Comparison of ENCODE assay signal across 26 cellular contexts in the genomic region with DNA sequence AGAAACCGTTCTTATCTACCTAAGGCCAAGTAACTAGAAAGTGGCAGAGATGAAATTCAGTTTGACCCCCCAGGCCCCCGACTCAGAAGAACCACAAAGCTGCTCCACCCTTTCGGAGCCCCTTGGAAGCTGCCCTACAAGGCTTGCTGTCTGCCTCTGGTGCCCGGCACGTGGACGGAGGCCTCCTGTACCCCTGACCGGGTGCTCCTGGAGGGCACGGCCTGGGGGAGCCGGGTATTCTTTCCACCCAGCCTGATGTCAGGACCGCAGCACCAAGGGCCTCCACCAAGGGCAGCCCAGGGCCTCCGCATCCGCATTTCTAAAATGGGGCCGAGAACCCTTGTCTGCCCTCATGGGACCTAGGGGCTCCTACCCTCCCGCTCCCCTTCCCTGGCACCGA.
"Had no signal": no experiment of that assay in that cellular context is flagged by ENCODE, and none has a peak within 500 bp of the region (broad histone marks: within the 10 kb centered on the region; RNA-seq: fewer than 3 reads in every experiment).

No MANE protein-coding gene starts in this region.

- H3K4me3 ChIP-seq: ovary, psoas muscle, skin epidermis, smooth muscle cell, spleen, suprapubic skin, tibial artery, transverse colon, upper lobe of right lung, uterus had no signal

- H3K36me3 ChIP-seq: neutrophil, ovary, uterus had no signal

- H3K4me2 ChIP-seq: smooth muscle cell had no signal

- DNase-seq: naive thymus-derived CD8-positive, alpha-beta T cell; nucleus accumbens; ovary; posterior cingulate gyrus; psoas muscle; spleen; stimulated activated CD4-positive, alpha-beta T cell treated with anti-CD3 and anti-CD28 coated beads, Interleukin-12 subunit alpha, Interleukin-12 subunit beta, amount 100 ng/mL, for 4 hours; stimulated activated CD4-positive, alpha-beta T cell treated with anti-CD3 and anti-CD28 coated beads, Interleukin-1b, Interleukin-23, amount 100 ng/mL, for 48 hours; stimulated activated CD4-positive, alpha-beta T cell treated with anti-CD3 and anti-CD28 coated beads, Interleukin-4, amount 100 ng/mL, for 1 hour; stimulated activated CD4-positive, alpha-beta T cell treated with anti-CD3 and anti-CD28 coated beads, Interleukin-4, amount 100 ng/mL, for 4 hours; stimulated activated CD8-positive, alpha-beta memory T cell treated with anti-CD3 and anti-CD28 coated beads, Interleukin-4, amount 100 ng/mL, for 48 hours; stimulated activated naive CD4-positive, alpha-beta T cell; stimulated activated naive CD8-positive, alpha-beta T cell treated with anti-CD3 and anti-CD28 coated beads, Interleukin-15, amount 100 ng/mL, for 72 hours; stimulated activated naive CD8-positive, alpha-beta T cell treated with anti-CD3 and anti-CD28 coated beads, Interleukin-15, Interleukin-2, amounts not matched to agents 100 U/mL and 50 U/mL, for 24 hours; testis; tibial artery; transverse colon; upper lobe of right lung; uterus had no signal

- H3K27ac ChIP-seq: neutrophil, ovary, parathyroid adenoma, psoas muscle, skin epidermis, spleen, suprapubic skin, testis, transverse colon, upper lobe of right lung, uterus had no signal

- H3K4me1 ChIP-seq: parathyroid adenoma, suprapubic skin, transverse colon, uterus had no signal

- H3K79me2 ChIP-seq: parathyroid adenoma had no signal

- H3K27me3 ChIP-seq: ovary, spleen, suprapubic skin, testis, tibial artery, transverse colon, upper lobe of right lung, uterus had no signal

- H3K9ac ChIP-seq: parathyroid adenoma had no signal

- H2AFZ ChIP-seq: parathyroid adenoma had no signal

- ATAC-seq: naive thymus-derived CD8-positive, alpha-beta T cell; psoas muscle; sciatic nerve; stimulated activated memory B cell treated with anti-CD40 and anti-IgM and Interleukin-4, amounts not matched to agents 10 μg/mL and 1 μg/mL and 100 μg/mL, for 72 hours; stimulated activated naive CD8-positive, alpha-beta T cell treated with anti-CD3 and anti-CD28 coated beads, Interleukin-15, amount 100 ng/mL, for 72 hours; stimulated activated naive CD8-positive, alpha-beta T cell treated with anti-CD3 and anti-CD28 coated beads, Interleukin-15, Interleukin-2, amounts not matched to agents 100 U/mL and 50 U/mL, for 24 hours; upper lobe of right lung had no signal

- H3K9me3 ChIP-seq: neutrophil, ovary, psoas muscle, spleen, suprapubic skin, testis, tibial artery, transverse colon, upper lobe of right lung, uterus had no signal
